Comparison of ENCODE assay signal across 14 cellular contexts in the genomic region with DNA sequence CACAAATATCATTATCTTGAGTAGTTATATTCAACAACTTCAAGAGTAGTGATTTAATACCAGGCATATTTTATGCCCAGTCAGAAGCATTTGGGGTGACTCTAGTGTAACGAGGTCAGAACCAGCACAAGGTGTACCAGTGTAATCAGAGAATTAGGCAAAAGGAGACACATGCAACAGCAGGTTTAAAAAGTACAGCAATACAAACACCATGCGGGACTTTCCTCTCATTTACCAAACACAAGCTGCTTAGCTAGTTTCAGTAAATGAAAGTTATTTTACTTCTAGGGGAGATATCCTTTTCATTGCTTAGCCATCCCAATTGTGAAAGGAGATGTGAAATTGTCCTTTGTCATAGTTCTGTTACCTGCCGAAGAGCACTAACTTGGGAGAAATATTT. TPM values are rescaled to one million over a fixed set of nuclear protein-coding genes. Genes with fewer than 3 reads are reported as not detected.
DNase-seq lines count a peak whose midpoint lies in the region; ATAC-seq and TF ChIP-seq lines count a peak whose summit lies in the region.
"Had no signal": no experiment of that assay in that cellular context is flagged by ENCODE, and none has a peak within 500 bp of the region (broad histone marks: within the 10 kb centered on the region; RNA-seq: fewer than 3 reads in every experiment).

No MANE protein-coding gene starts in this region.

- intact Hi-C loops in esophagus squamous epithelium (cut with DNase I) (no loop called here), psoas muscle (cut with DNase I) (loop anchor here (5.0 kb wide), 2 partner anchors 55 to 115 kb away; no protein-coding TSS in a partner anchor)
- intact Hi-C loops in activated T-helper 1 cell treated with anti-CD3 and anti-CD28 coated beads, Interleukin-12 subunit alpha, Interleukin-12 subunit beta, Interleukin-2, Interleukin-4 antibody, amounts not matched to agents 30 ng/mL and 10 ng/mL and 1 ng/mL, durations not matched to agents 14 hours and 24 hours and 36 hours (cut with micrococcal nuclease): no loop called here

- H3K4me3 ChIP-seq in esophagus squamous epithelium: peak overlapping the region; percentile 8 to 59 (median 40)
- H3K4me3 ChIP-seq in psoas muscle: peak overlapping the region; percentile 80
- H3K4me3 ChIP-seq in foreskin fibroblast (ENCODE audit: low read depth in 1 of 2, low read length in 2 of 2): no peak overlapping the region

- H3K36me3 ChIP-seq in esophagus squamous epithelium (no peaks in the 10 kb centered on the region), psoas muscle (ENCODE audit: insufficient read depth in 1 of 2, low read depth in 1 of 2) (no peaks in the 10 kb centered on the region)
- H3K36me3 ChIP-seq: spleen had no signal

- no peaks in the 10 kb centered on the region for H3K9me3 Mint-ChIP-seq in activated T-helper 1 cell treated with anti-CD3 and anti-CD28 coated beads, Interleukin-12 subunit alpha, Interleukin-12 subunit beta, Interleukin-2, Interleukin-4 antibody, amounts not matched to agents 30 ng/mL and 10 ng/mL and 1 ng/mL, durations not matched to agents 14 hours and 24 hours and 36 hours
- H3K9me3 Mint-ChIP-seq: activated CD4-positive, alpha-beta memory T cell treated with anti-CD3 and anti-CD28 coated beads, Interleukin-2, amount 10 ng/mL, durations not matched to agents 7 days and 5 days; activated naive CD4-positive, alpha-beta T cell treated with anti-CD3 and anti-CD28 coated beads, Interleukin-2, amount 10 ng/mL, durations not matched to agents 7 days and 5 days had no signal

- TF ChIP-seq CTCF in esophagus squamous epithelium (IDR thresholded peaks at IDR 0.05) (no peak), psoas muscle (IDR thresholded peaks at IDR 0.05) (no peak), foreskin fibroblast (IDR thresholded peaks at IDR 0.05; ENCODE audit: low read depth, low read length) (no peak)

- no peak for TF ChIP-seq POLR2A in esophagus squamous epithelium (IDR thresholded peaks at IDR 0.05)

- H3K36me3 Mint-ChIP-seq in activated T-helper 1 cell treated with anti-CD3 and anti-CD28 coated beads, Interleukin-12 subunit alpha, Interleukin-12 subunit beta, Interleukin-2, Interleukin-4 antibody, amounts not matched to agents 30 ng/mL and 10 ng/mL and 1 ng/mL, durations not matched to agents 14 hours and 24 hours and 36 hours (ENCODE audit: low read depth): peaks cover 3% of the 10 kb centered on the region
- H3K36me3 Mint-ChIP-seq: activated naive CD4-positive, alpha-beta T cell treated with anti-CD3 and anti-CD28 coated beads, Interleukin-2, amount 10 ng/mL, durations not matched to agents 7 days and 5 days had no signal

- H3K27me3 Mint-ChIP-seq in activated T-helper 1 cell treated with anti-CD3 and anti-CD28 coated beads, Interleukin-12 subunit alpha, Interleukin-12 subunit beta, Interleukin-2, Interleukin-4 antibody, amounts not matched to agents 30 ng/mL and 10 ng/mL and 1 ng/mL, durations not matched to agents 14 hours and 24 hours and 36 hours (ENCODE audit: insufficient read depth): peaks cover 59% of the 10 kb centered on the region

- H3K4me1 ChIP-seq in esophagus squamous epithelium (peaks cover 0 to 14% (median 5%) of the 10 kb centered on the region in 3 donors), psoas muscle (peaks cover 46% of the 10 kb centered on the region)

- H3K27me3 ChIP-seq in esophagus squamous epithelium: no peaks in the 10 kb centered on the region
- H3K27me3 ChIP-seq in psoas muscle (ENCODE audit: insufficient read depth in 3 of 3, low read length in 2 of 3): no peaks in the 10 kb centered on the region

- peak; percentile 29 for ATAC-seq in GM18498 (IDR thresholded peaks at IDR 0.05; ENCODE audit: unreplicated experiment)
- peak; percentile 22 for ATAC-seq in HG02623 (IDR thresholded peaks at IDR 0.05; ENCODE audit: unreplicated experiment)
- peak; percentile 74 to 88 (median 81) for ATAC-seq in psoas muscle
- ATAC-seq: T-helper 17 cell had no signal

- H3K9me3 ChIP-seq in esophagus squamous epithelium: no peaks in the 10 kb centered on the region
- no peaks in the 10 kb centered on the region for H3K9me3 ChIP-seq in psoas muscle
- H3K9me3 ChIP-seq: spleen had no signal

- WGBS in esophagus squamous epithelium, 2 donors: 43 to 56% methylated on average over 3 of the region's 3 CpGs
- WGBS in psoas muscle, 3 donors: 6 to 8% (median 7%) methylated on average over 3 of the region's 3 CpGs

- H3K4me1 Mint-ChIP-seq in activated T-helper 1 cell treated with anti-CD3 and anti-CD28 coated beads, Interleukin-12 subunit alpha, Interleukin-12 subunit beta, Interleukin-2, Interleukin-4 antibody, amounts not matched to agents 30 ng/mL and 10 ng/mL and 1 ng/mL, durations not matched to agents 14 hours and 24 hours and 36 hours (ENCODE audit: low read depth): peaks cover 33% of the 10 kb centered on the region

- H3K27ac Mint-ChIP-seq in activated T-helper 1 cell treated with anti-CD3 and anti-CD28 coated beads, Interleukin-12 subunit alpha, Interleukin-12 subunit beta, Interleukin-2, Interleukin-4 antibody, amounts not matched to agents 30 ng/mL and 10 ng/mL and 1 ng/mL, durations not matched to agents 14 hours and 24 hours and 36 hours: no peak overlapping the region
- H3K27ac Mint-ChIP-seq: activated CD4-positive, alpha-beta memory T cell treated with anti-CD3 and anti-CD28 coated beads, Interleukin-2, amount 10 ng/mL, durations not matched to agents 7 days and 5 days; activated naive CD4-positive, alpha-beta T cell treated with anti-CD3 and anti-CD28 coated beads, Interleukin-2, amount 10 ng/mL, durations not matched to agents 7 days and 5 days; T-helper 17 cell had no signal

- H3K27ac ChIP-seq in esophagus squamous epithelium (peak overlapping the region; percentile 10 to 87 (median 78)), psoas muscle (peak overlapping the region; percentile 97)
- H3K27ac ChIP-seq: spleen had no signal

- DNase-seq in esophagus squamous epithelium (lab: John Stamatoyannopoulos, UW) (no peak), psoas muscle (no peak), foreskin fibroblast (no peak), AG20443 (ENCODE audit: low spot score) (no peak), NCI-H2081 treated with DMSO at 0.1 percent for 48 hours (lab: John Stamatoyannopoulos, UW) (no peak)
- no peak for DNase-seq in activated T-helper 1 cell treated with anti-CD3 and anti-CD28 coated beads, Interleukin-12 subunit alpha, Interleukin-12 subunit beta, Interleukin-2, Interleukin-4 antibody, amounts not matched to agents 30 ng/mL and 10 ng/mL and 1 ng/mL, durations not matched to agents 14 hours and 24 hours and 36 hours (ENCODE audit: low spot score)
- DNase-seq: activated CD4-positive, alpha-beta memory T cell treated with anti-CD3 and anti-CD28 coated beads, Interleukin-2, amount 10 ng/mL, durations not matched to agents 7 days and 5 days; activated naive CD4-positive, alpha-beta T cell treated with anti-CD3 and anti-CD28 coated beads, Interleukin-2, amount 10 ng/mL, durations not matched to agents 7 days and 5 days; NCI-H1930; spleen; T-helper 17 cell had no signal

- no peak overlapping the region for H3K4me3 Mint-ChIP-seq in activated T-helper 1 cell treated with anti-CD3 and anti-CD28 coated beads, Interleukin-12 subunit alpha, Interleukin-12 subunit beta, Interleukin-2, Interleukin-4 antibody, amounts not matched to agents 30 ng/mL and 10 ng/mL and 1 ng/mL, durations not matched to agents 14 hours and 24 hours and 36 hours
- H3K4me3 Mint-ChIP-seq: activated CD4-positive, alpha-beta memory T cell treated with anti-CD3 and anti-CD28 coated beads, Interleukin-2, amount 10 ng/mL, durations not matched to agents 7 days and 5 days; activated naive CD4-positive, alpha-beta T cell treated with anti-CD3 and anti-CD28 coated beads, Interleukin-2, amount 10 ng/mL, durations not matched to agents 7 days and 5 days; T-helper 17 cell had no signal

RNA-seq across cellular contexts. Expression of gene FILIP1, which starts 0.8 kb away (rescaled TPM):
- total RNA-seq in esophagus squamous epithelium: 10 to 100 TPM in 1 of 4 donors, 1 to 10 TPM in 1, under 1 TPM in 2; 0.49 to 13.4 (median 2.3) TPM
- total RNA-seq in psoas muscle: 100 to 1,000 TPM in 1 of 4 donors, 10 to 100 TPM in 3; 71.5 to 129 (median 87.1) TPM
- 10 to 100 TPM in 2 of 3 donors, 1 to 10 TPM in 1; 2.8 to 32.4 (median 20.1) TPM for polyA plus RNA-seq in psoas muscle
- total RNA-seq in activated T-helper 1 cell treated with anti-CD3 and anti-CD28 coated beads, Interleukin-12 subunit alpha, Interleukin-12 subunit beta, Interleukin-2, Interleukin-4 antibody, amounts not matched to agents 30 ng/mL and 10 ng/mL and 1 ng/mL, durations not matched to agents 14 hours and 24 hours and 36 hours: not detected in 2 replicates
- total RNA-seq: activated CD4-positive, alpha-beta memory T cell treated with anti-CD3 and anti-CD28 coated beads, Interleukin-2, amount 10 ng/mL, durations not matched to agents 7 days and 5 days; OCI-LY7 had no signal

Comparison
In these comparisons a context has a peak if more than half of its experiments do, and no peak if none do; other contexts are left out.
1. ATAC-seq: peak in every context shown above with its lines; median percentile 81 in psoas muscle; 29 in GM18498; 22 in HG02623.
2. H3K4me3 ChIP-seq: peak in esophagus squamous epithelium (4 of 4) and psoas muscle (single experiment); none in foreskin fibroblast (0 of 2).
3. RNA of gene FILIP1, which starts 0.8 kb away (total RNA-seq): 71.5 to 129 TPM in psoas muscle; 0.49 to 13.4 TPM in esophagus squamous epithelium and not detected in activated T-helper 1 cell treated with anti-CD3 and anti-CD28 coated beads, Interleukin-12 subunit alpha, Interleukin-12 subunit beta, Interleukin-2, Interleukin-4 antibody, amounts not matched to agents 30 ng/mL and 10 ng/mL and 1 ng/mL, durations not matched to agents 14 hours and 24 hours and 36 hours; every median in the first group is over 4 times any median in the second.
4. intact Hi-C loops: an anchor here in psoas muscle (5.0 kb wide); none called in esophagus squamous epithelium and activated T-helper 1 cell treated with anti-CD3 and anti-CD28 coated beads, Interleukin-12 subunit alpha, Interleukin-12 subunit beta, Interleukin-2, Interleukin-4 antibody, amounts not matched to agents 30 ng/mL and 10 ng/mL and 1 ng/mL, durations not matched to agents 14 hours and 24 hours and 36 hours.